16 cellular contexts compared by ENCODE assay signal in the genomic region with DNA sequence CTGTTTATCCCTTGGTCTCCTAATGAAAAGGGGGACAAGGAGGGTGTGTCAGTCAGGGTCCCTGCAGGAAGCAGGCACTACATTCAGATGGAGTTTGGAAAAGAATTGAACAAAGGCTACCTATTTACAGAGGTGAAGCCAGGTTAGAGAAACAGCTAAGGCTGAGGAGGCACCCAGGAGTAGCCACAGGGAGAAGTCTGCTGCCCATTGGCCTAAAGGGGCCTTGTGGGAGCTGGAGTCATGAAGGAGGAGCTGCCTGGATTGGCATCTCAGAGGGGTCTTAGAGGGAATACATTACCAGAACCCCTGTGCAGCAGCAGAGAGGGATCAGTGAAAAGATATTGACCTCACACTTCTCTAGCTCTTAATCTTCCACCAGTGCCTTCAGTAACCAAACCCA.
"Had no signal": no experiment of that assay in that cellular context is flagged by ENCODE, and none has a peak within 500 bp of the region (broad histone marks: within the 10 kb centered on the region; RNA-seq: fewer than 3 reads in every experiment).

No MANE protein-coding gene starts in this region.

- H3K4me1 ChIP-seq: esophagus squamous epithelium, gastroesophageal sphincter, suprapubic skin, thyroid gland, upper lobe of right lung, vagina had no signal

- H3K27ac ChIP-seq: epithelial cell of prostate, esophagus squamous epithelium, gastroesophageal sphincter, skin epidermis, suprapubic skin, thyroid gland, upper lobe of right lung, vagina had no signal

- H3K4me3 Mint-ChIP-seq: mesothelial cell of epicardium, natural killer cell, neural crest cell had no signal

- H3K36me3 Mint-ChIP-seq: mesothelial cell of epicardium, natural killer cell had no signal

- H3K36me3 ChIP-seq: esophagus squamous epithelium, gastroesophageal sphincter, suprapubic skin, thyroid gland, upper lobe of right lung, vagina had no signal

- H3K4me3 ChIP-seq: esophagus squamous epithelium, gastroesophageal sphincter, skin epidermis, suprapubic skin, thyroid gland, upper lobe of right lung, vagina had no signal

- ATAC-seq: gastroesophageal sphincter, sciatic nerve, upper lobe of right lung had no signal

- H3K9me3 ChIP-seq: esophagus squamous epithelium, gastroesophageal sphincter, suprapubic skin, thyroid gland, upper lobe of right lung, vagina had no signal

- H3K27me3 ChIP-seq: esophagus squamous epithelium, gastroesophageal sphincter, suprapubic skin, thyroid gland, upper lobe of right lung, vagina had no signal

- DNase-seq: effector memory CD4-positive, alpha-beta T cell; esophagus squamous epithelium; glutamatergic neuron; kidney glomerular epithelial cell; natural killer cell; stimulated activated naive CD4-positive, alpha-beta T cell treated with Interleukin-2 at 50 U/mL for 16 hours; thyroid gland; upper lobe of right lung had no signal

- H3K27ac Mint-ChIP-seq: mesothelial cell of epicardium, natural killer cell had no signal

- H3K9me3 Mint-ChIP-seq: mesothelial cell of epicardium, natural killer cell, neural crest cell had no signal
